ENCODE assay signal across 8 cellular contexts in the genomic region with DNA sequence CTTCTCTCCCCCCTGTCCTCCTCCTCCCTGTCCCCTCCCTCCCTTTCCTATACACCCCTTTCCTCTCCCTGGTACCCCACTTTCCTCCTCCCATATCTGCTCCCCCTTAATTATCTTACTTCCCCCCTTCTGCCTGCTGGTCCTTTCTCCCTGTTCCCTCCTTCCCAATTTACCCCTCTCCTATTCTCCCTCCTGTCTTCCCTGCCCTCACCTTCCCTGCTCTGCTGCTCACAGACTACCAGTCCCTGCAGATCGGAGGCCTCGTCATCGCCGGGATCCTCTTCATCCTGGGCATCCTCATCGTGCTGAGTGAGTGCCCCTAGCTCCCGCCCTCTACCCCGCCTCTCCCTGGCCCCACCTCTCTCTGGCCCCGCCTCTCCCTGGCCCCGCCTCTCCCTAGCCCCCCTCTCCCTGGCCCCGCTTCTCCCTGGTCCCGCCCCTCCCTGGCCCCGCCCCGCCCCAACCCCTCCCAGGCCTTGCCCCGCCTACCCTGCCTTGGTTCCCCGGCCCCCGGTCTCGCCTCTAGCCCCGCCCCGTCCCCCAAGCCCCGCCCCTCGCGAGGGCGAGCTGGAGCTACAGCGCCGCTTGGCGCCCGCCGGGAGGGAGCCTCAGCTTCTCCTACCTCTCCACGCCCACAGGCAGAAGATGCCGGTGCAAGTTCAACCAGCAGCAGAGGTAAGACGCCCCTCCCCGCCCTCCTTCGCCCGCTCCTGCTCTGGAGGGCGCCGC. TPM values are rescaled to one million over a fixed set of nuclear protein-coding genes. Genes with fewer than 3 reads are reported as not detected.
A peak's percentile ranks its signal among the peaks of the same experiment; 100 is the strongest.
DNase-seq lines count a peak whose midpoint lies in the region; ATAC-seq and TF ChIP-seq lines count a peak whose summit lies in the region.

No MANE protein-coding gene starts in this region.

- no peak overlapping the region for H3K18ac ChIP-seq in mesendoderm (ENCODE audit: low read length)

- TF ChIP-seq CTCF in GM10248 (IDR thresholded peaks at IDR 0.05; ENCODE audit: control extremely low read depth, extremely low read depth, low read depth, missing control alignments) (peak; percentile 60), endodermal cell (conservative IDR thresholded peaks at IDR 0.05) (peak; percentile 55)

- CTCF ChIA-PET in GM10248 (lab: Yijun Ruan, JAX), result interaction anchor here (0.9 to 2.8 kb wide), 27 partner anchors 10 to 369 kb away, joined by 3 to 24 read pairs (median 5); a partner anchor contains a TSS

- peaks cover 40% of the 10 kb centered on the region for H3K27me3 Mint-ChIP-seq in endodermal cell (ENCODE audit: insufficient read depth)

- H3K4me3 Mint-ChIP-seq in endodermal cell, result peak overlapping the region; percentile 47

- no peaks in the 10 kb centered on the region for H3K79me2 ChIP-seq in mesendoderm (ENCODE audit: control insufficient read depth, insufficient read depth, low read length)

- H3K79me1 ChIP-seq in mesendoderm (ENCODE audit: low read length), result no peaks in the 10 kb centered on the region

- no peak overlapping the region for H3K4ac ChIP-seq in mesendoderm (ENCODE audit: low read depth, low read length)

- H2BK5ac ChIP-seq in mesendoderm (ENCODE audit: low read length), result no peak overlapping the region

- no peaks in the 10 kb centered on the region for H3K36me3 ChIP-seq in endodermal cell (ENCODE audit: control insufficient read depth, insufficient read depth, low read length)
- no peaks in the 10 kb centered on the region for H3K36me3 ChIP-seq in mesendoderm (ENCODE audit: control insufficient read depth, insufficient read depth, low read length)

- ATAC-seq in HG03103 (IDR thresholded peaks at IDR 0.05; ENCODE audit: low read depth, unreplicated experiment), result peak; percentile 66

- peaks cover 11% of the 10 kb centered on the region for H3K4me1 Mint-ChIP-seq in endodermal cell

- H2BK120ac ChIP-seq in mesendoderm (ENCODE audit: low read depth, low read length), result no peak overlapping the region

- H3K27me3 ChIP-seq in endodermal cell (ENCODE audit: control insufficient read depth, insufficient read depth, low read length, poor library complexity, severe bottlenecking), result peaks cover 53% of the 10 kb centered on the region
- H3K27me3 ChIP-seq in mesendoderm (ENCODE audit: insufficient read depth, low read length, poor library complexity), result peaks cover 6% of the 10 kb centered on the region

- H3K4me1 ChIP-seq in endodermal cell (ENCODE audit: control insufficient read depth, insufficient read depth, low read length) (no peaks in the 10 kb centered on the region), mesendoderm (ENCODE audit: control insufficient read depth, low read depth, low read length) (peaks cover 4% of the 10 kb centered on the region)

- peak overlapping the region; percentile 44 for H3K4me2 ChIP-seq in mesendoderm (ENCODE audit: low read length)

- no peaks in the 10 kb centered on the region for H3K9me3 Mint-ChIP-seq in endodermal cell

- POLR2A ChIA-PET in GM10248 (lab: Yijun Ruan, JAX), result interaction anchor here (0.6 kb wide), 2 partner anchors 324 to 606 kb away, joined by 3 read pairs; no protein-coding TSS in a partner anchor

- no peak overlapping the region for H2AK5ac ChIP-seq in mesendoderm (ENCODE audit: low read length)

- H4K8ac ChIP-seq in mesendoderm (ENCODE audit: low read depth, low read length), result no peak overlapping the region

- H4K5ac ChIP-seq in mesendoderm (ENCODE audit: low read length), result no peak overlapping the region

- H3K27ac ChIP-seq in endodermal cell (ENCODE audit: low read depth, low read length), result no peak overlapping the region
- no peak overlapping the region for H3K27ac ChIP-seq in mesendoderm (ENCODE audit: low read depth, low read length)

- no peak overlapping the region for H3K23ac ChIP-seq in mesendoderm (ENCODE audit: low read length)

- no peak overlapping the region for H3K4me3 ChIP-seq in endodermal cell (ENCODE audit: low read length)
- no peak overlapping the region for H3K4me3 ChIP-seq in mesendoderm (ENCODE audit: low read length)

- no peak overlapping the region for H2BK15ac ChIP-seq in mesendoderm (replicated peaks; ENCODE audit: low read depth)

- H3K27ac Mint-ChIP-seq in endodermal cell, result no peak overlapping the region

- H3K56ac ChIP-seq in mesendoderm (ENCODE audit: low read length), result peak overlapping the region; percentile 68

- no peaks in the 10 kb centered on the region for H3K9me3 ChIP-seq in endodermal cell (ENCODE audit: control insufficient read depth, low read length)

- WGBS in endodermal cell (ENCODE audit: insufficient coverage in 1 of 2, insufficient read length in 1 of 2), 2 experiments, result 0 to 2% methylated on average over 8 to 29 of the region's 36 CpGs
- no CpG with 5 or more reads among the region's 36 CpGs for WGBS in mesendoderm (ENCODE audit: extremely low coverage, insufficient coverage, low lambda C conversion rate)

- DNase-seq in GM10248 (ENCODE audit: extremely low spot score) (peak; percentile 100), endodermal cell (peak; percentile 100), mesendoderm (peak; percentile 95), NCI-H1092 treated with DMSO at 0.1 percent for 48 hours (lab: John Stamatoyannopoulos, UW) (no peak)
- peak; percentile 65 for DNase-seq in NK-92 treated with Interleukin-12 subunit alpha and Interleukin-12 subunit beta, amount 100 ng/mL, for 24 hours (lab: John Stamatoyannopoulos, UW)
- DNase-seq in activated CD8-positive, alpha-beta memory T cell treated with anti-CD3 and anti-CD28 coated beads, Interleukin-2, amount 50 U/mL, for 24 hours (ENCODE audit: extremely low read depth), result peak; percentile 87
- peak; percentile 89 for DNase-seq in stimulated activated CD8-positive, alpha-beta memory T cell treated with anti-CD3 and anti-CD28 coated beads, Interleukin-12 subunit alpha, Interleukin-12 subunit beta, amount 100 ng/mL, for 4 hours (ENCODE audit: low read depth)

- H3K9ac ChIP-seq in endodermal cell (ENCODE audit: extremely low read depth, low read length, poor library complexity, severe bottlenecking) (no peak overlapping the region), mesendoderm (ENCODE audit: low read length) (no peak overlapping the region)

- no peaks in the 10 kb centered on the region for H3K36me3 Mint-ChIP-seq in endodermal cell (ENCODE audit: low read depth)

RNA-seq across cellular contexts. Expression of a gene that starts 2.0 kb away (rescaled TPM):
- total RNA-seq in endodermal cell, result 1 to 10 TPM in 1 of 2 donors, not detected in 1; 1.1 TPM
- 8.2 TPM for polyA plus RNA-seq in endodermal cell (2013, experiment 1 of 2)
- 5.4 TPM for polyA plus RNA-seq in endodermal cell (2013, experiment 2 of 2)
- 3.8 TPM for polyA plus RNA-seq in mesendoderm (2013, experiment 1 of 2)
- 4.5 TPM for polyA plus RNA-seq in mesendoderm (2013, experiment 2 of 2)

RNA-seq across cellular contexts. Expression of a gene that starts 2.4 kb away (rescaled TPM):
- total RNA-seq in endodermal cell, result under 1 TPM in 1 of 2 donors, not detected in 1; 0.75 TPM
- 2.1 TPM for polyA plus RNA-seq in endodermal cell (2013, experiment 1 of 2)
- polyA plus RNA-seq in endodermal cell (2013, experiment 2 of 2), result 5.6 TPM
- 3.2 TPM for polyA plus RNA-seq in mesendoderm (2013, experiment 1 of 2)
- 3.1 TPM for polyA plus RNA-seq in mesendoderm (2013, experiment 2 of 2)

RNA-seq across cellular contexts. Expression of a gene that starts 6.2 kb away (rescaled TPM):
- total RNA-seq in endodermal cell, result under 1 TPM; 0.27 to 0.37 TPM
- polyA plus RNA-seq in endodermal cell (2013, experiment 1 of 2), result 8.4 TPM
- polyA plus RNA-seq in endodermal cell (2013, experiment 2 of 2), result 7.0 TPM
- 0.34 TPM for polyA plus RNA-seq in mesendoderm (2013, experiment 1 of 2)
- polyA plus RNA-seq in mesendoderm (2013, experiment 2 of 2), result 0.49 TPM

RNA-seq across cellular contexts. Expression of a gene that starts 13.5 kb away (rescaled TPM):
- total RNA-seq in endodermal cell, result 10 to 100 TPM; 24.0 to 29.6 TPM
- polyA plus RNA-seq in endodermal cell (2013, experiment 1 of 2), result 36.6 TPM
- 27.4 TPM for polyA plus RNA-seq in endodermal cell (2013, experiment 2 of 2)
- 130 TPM for polyA plus RNA-seq in mesendoderm (2013, experiment 1 of 2)
- polyA plus RNA-seq in mesendoderm (2013, experiment 2 of 2), result 134 TPM

RNA-seq across cellular contexts. Expression of a gene that starts 25.4 kb away (rescaled TPM):
- total RNA-seq in endodermal cell, result not detected
- not detected for polyA plus RNA-seq in endodermal cell (2013, experiment 1 of 2)
- polyA plus RNA-seq in endodermal cell (2013, experiment 2 of 2), result 0.99 TPM
- 0.10 TPM for polyA plus RNA-seq in mesendoderm (2013, experiment 1 of 2)
- 0.10 TPM for polyA plus RNA-seq in mesendoderm (2013, experiment 2 of 2)
